Comparison of ENCODE assay signal across 14 cellular contexts in genomic region chr15:56286213-56286612, GRCh38. TPM values are rescaled to one million over a fixed set of nuclear protein-coding genes. Genes with fewer than 3 reads are reported as not detected.
DNase-seq lines count a peak whose midpoint lies in the region; ATAC-seq and TF ChIP-seq lines count a peak whose summit lies in the region.
"Had no signal": no experiment of that assay in that cellular context is flagged by ENCODE, and none has a peak within 500 bp of the region (broad histone marks: within the 10 kb centered on the region; RNA-seq: fewer than 3 reads in every experiment).

No MANE protein-coding gene starts in this region.

- H4K20me1 ChIP-seq in DND-41 (ENCODE audit: insufficient read depth, low read length): no peaks in the 10 kb centered on the region

- no peaks in the 10 kb centered on the region for H3K79me2 ChIP-seq in DND-41 (ENCODE audit: insufficient read depth, low read length)
- H3K79me2 ChIP-seq: parathyroid adenoma had no signal

- ATAC-seq in DND-41 (ENCODE audit: insufficient read depth, low read depth): no peak
- peak; percentile 33 for ATAC-seq in left lobe of liver
- ATAC-seq in HG03039 (IDR thresholded peaks at IDR 0.05; ENCODE audit: unreplicated experiment): no peak
- ATAC-seq: activated CD8-positive, alpha-beta memory T cell treated with anti-CD3 and anti-CD28 coated beads, Interleukin-2, amount 10 ng/mL, durations not matched to agents 7 days and 5 days; activated naive CD8-positive, alpha-beta T cell treated with anti-CD3 and anti-CD28 coated beads, Interleukin-2, amount 50 U/mL, for 24 hours; stimulated activated naive B cell treated with anti-CD40 and anti-IgM and Interleukin-4, amounts not matched to agents 10 μg/mL and 1 μg/mL and 100 μg/mL, for 72 hours had no signal

- H3K27me3 ChIP-seq in DND-41 (ENCODE audit: insufficient read depth, low read length, poor library complexity): no peaks in the 10 kb centered on the region

- TF ChIP-seq CTCF in DND-41 (IDR thresholded peaks at IDR 0.05; ENCODE audit: borderline replicate concordance, extremely low read depth, low read length, poor library complexity, severe bottlenecking): peak; percentile 54
- peak; percentile 34 for TF ChIP-seq CTCF in HFF-Myc (IDR thresholded peaks at IDR 0.05; ENCODE audit: low read depth, low read length, missing control alignments)

- no peak overlapping the region for H3K4me3 ChIP-seq in DND-41 (ENCODE audit: low read depth in 1 of 2, low read length in 2 of 2)
- no peak overlapping the region for H3K4me3 ChIP-seq in HFF-Myc (replicated peaks; ENCODE audit: low read depth, low read length)

- H3K4me1 ChIP-seq in DND-41 (ENCODE audit: insufficient read depth, low read length): no peaks in the 10 kb centered on the region
- H3K4me1 ChIP-seq: parathyroid adenoma had no signal

- DNase-seq in DND-41 (peak; percentile 13), HFF-Myc (ENCODE audit: extremely low read depth, low read depth) (no peak), SK-MEL-5 (ENCODE audit: low read depth, low spot score) (peak; percentile 27), left lobe of liver (ENCODE audit: low spot score) (no peak), HPDE6-E6E7 (ENCODE audit: extremely low spot score) (no peak), NCI-H2081 treated with DMSO at 0.1 percent for 48 hours (lab: John Stamatoyannopoulos, UW) (no peak)
- DNase-seq: activated CD8-positive, alpha-beta memory T cell treated with anti-CD3 and anti-CD28 coated beads, Interleukin-2, amount 10 ng/mL, durations not matched to agents 7 days and 5 days; activated naive CD8-positive, alpha-beta T cell treated with anti-CD3 and anti-CD28 coated beads, Interleukin-2, amount 50 U/mL, for 24 hours; DMS153; effector CD4-positive, alpha-beta T cell; NCI-H187 treated with DMSO at 0.1 percent for 48 hours; stimulated activated naive B cell treated with anti-CD40 and anti-IgM and Interleukin-4, amounts not matched to agents 10 μg/mL and 1 μg/mL and 100 μg/mL, for 72 hours had no signal

- H3K4me2 ChIP-seq in DND-41 (ENCODE audit: insufficient read depth, low read length): no peak overlapping the region

- in situ Hi-C loops in SK-MEL-5 (cut with HindIII; ENCODE audit: low pct_unique_long_range_greater_than_20kb, low sequenced_read_pairs): no loop called here

- no peaks in the 10 kb centered on the region for H3K9me3 ChIP-seq in DND-41 (ENCODE audit: insufficient read depth, low read length, severe bottlenecking)

- H3K27ac ChIP-seq in DND-41 (ENCODE audit: low read length): no peak overlapping the region
- H3K27ac ChIP-seq: parathyroid adenoma had no signal

- H3K9ac ChIP-seq in DND-41 (ENCODE audit: low read depth, low read length): no peak overlapping the region
- H3K9ac ChIP-seq: parathyroid adenoma had no signal

- no peaks in the 10 kb centered on the region for H3K36me3 ChIP-seq in DND-41 (ENCODE audit: insufficient read depth, low read length)

- no peak overlapping the region for H2AFZ ChIP-seq in DND-41 (ENCODE audit: low read depth, low read length)
- H2AFZ ChIP-seq: parathyroid adenoma had no signal

RNA-seq across cellular contexts. Expression of gene RFX7, which starts 42.5 kb away (rescaled TPM):
- 5.0 and 5.1 TPM in 2 replicates for total RNA-seq in SK-MEL-5 (2014; rRNA removed; shearing (Covaris generic))
- polyA plus RNA-seq in SK-MEL-5 (2015; cell fraction: cytosol; rRNA removed): 5.2 and 8.4 TPM in 2 replicates
- 16.8 and 19.9 TPM in 2 replicates for polyA plus RNA-seq in SK-MEL-5 (2015; cell fraction: nucleus; rRNA removed)
- total RNA-seq in left lobe of liver: 5.5 TPM

Comparison
In these comparisons a context has a peak if more than half of its experiments do, and no peak if none do; other contexts are left out.
1. DNase-seq: peak in DND-41 (single experiment) and SK-MEL-5 (single experiment); none in HFF-Myc (single experiment), left lobe of liver (single experiment), HPDE6-E6E7 (single experiment) and NCI-H2081 treated with DMSO at 0.1 percent for 48 hours (single experiment).